ENCODE assay signal across 29 cellular contexts in genomic region chr12:6052940-6053329, GRCh38.
A peak's percentile ranks its signal among the peaks of the same experiment; 100 is the strongest.
DNase-seq lines count a peak whose midpoint lies in the region; ATAC-seq and TF ChIP-seq lines count a peak whose summit lies in the region.
"Had no signal": no experiment of that assay in that cellular context is flagged by ENCODE, and none has a peak within 500 bp of the region (broad histone marks: within the 10 kb centered on the region; RNA-seq: fewer than 3 reads in every experiment).

No MANE protein-coding gene starts in this region.

- H3K79me2 ChIP-seq in mammary epithelial cell (ENCODE audit: insufficient read depth, low read length) = no peaks in the 10 kb centered on the region

- 95% methylated on average over 4 of the region's 4 CpGs for WGBS in mammary epithelial cell (ENCODE audit: low coverage, missing lambda C conversion rate)

- BruUV-seq in mammary epithelial cell (replicated peaks; lab: Mats Ljungman, UMichigan) = no TSS peak

- DNase-seq in GM03348 (ENCODE audit: low spot score) (peak; percentile 51), amniotic epithelial cell (ENCODE audit: low read depth) (peak; percentile 75), fibroblast of the aortic adventitia (ENCODE audit: low read depth) (peak; percentile 39), upper lobe of right lung (no peak), mammary epithelial cell (no peak), cerebellum (ENCODE audit: low spot score) (no peak)
- DNase-seq: activated CD4-positive, alpha-beta T cell treated with anti-CD3 and anti-CD28 coated beads for 1 hour; activated CD8-positive, alpha-beta T cell treated with anti-CD3 and anti-CD28 coated beads, Interleukin-2, amount 10 ng/mL, durations not matched to agents 7 days and 5 days; activated naive CD4-positive, alpha-beta T cell; amniotic stem cell; CD4-positive, alpha-beta memory T cell; central memory CD4-positive, alpha-beta T cell; DMS153; GF-D8; immature natural killer cell; KG1; left ventricle myocardium superior; NCI-H146; NCI-H69; Peyer's patch; SJCRH30; stimulated activated CD4-positive, alpha-beta T cell treated with anti-CD3 and anti-CD28 coated beads, Interleukin-4, amount 100 ng/mL, for 1 hour; stimulated activated naive CD4-positive, alpha-beta T cell; testis had no signal

- in situ Hi-C loops in mammary epithelial cell (cut with MboI; ENCODE audit: low sequenced_read_pairs in 2 of 2) = no loop called here

- intact Hi-C loops in upper lobe of right lung (cut with DNase I) (no loop called here), mammary epithelial cell (cut with micrococcal nuclease) (no loop called here)

- no peak overlapping the region for H3K4me2 ChIP-seq in mammary epithelial cell (ENCODE audit: insufficient read depth, low read depth, low read length)

- H3K36me3 ChIP-seq in upper lobe of right lung (no peaks in the 10 kb centered on the region), mammary epithelial cell (ENCODE audit: insufficient read depth, low read length) (no peaks in the 10 kb centered on the region)
- H3K36me3 ChIP-seq: pancreas, Peyer's patch, SJCRH30 had no signal

- no peaks in the 10 kb centered on the region for H3K9me3 ChIP-seq in upper lobe of right lung
- H3K9me3 ChIP-seq in mammary epithelial cell (replicated peaks; ENCODE audit: insufficient read depth, low read length) = no peaks in the 10 kb centered on the region
- H3K9me3 ChIP-seq: pancreas, Peyer's patch, right atrium auricular region, SJCRH30, spleen, testis had no signal

- peak overlapping the region; percentile 11 for H3K27ac ChIP-seq in upper lobe of right lung
- no peak overlapping the region for H3K27ac ChIP-seq in mammary epithelial cell (ENCODE audit: insufficient read depth, low read depth, low read length)
- H3K27ac ChIP-seq: pancreas, Peyer's patch, right atrium auricular region, SJCRH30, testis had no signal

- no peak overlapping the region for H3K4me3 ChIP-seq in fibroblast of the aortic adventitia (ENCODE audit: low read depth, low read length)
- no peak overlapping the region for H3K4me3 ChIP-seq in upper lobe of right lung
- no peak overlapping the region for H3K4me3 ChIP-seq in mammary epithelial cell (replicated peaks in 1 of 3; ENCODE audit: insufficient read depth in 1 of 3, low read depth in 2 of 3, low read length in 3 of 3)
- H3K4me3 ChIP-seq: pancreas, Peyer's patch, right atrium auricular region, SJCRH30, spleen, testis had no signal

- dilution Hi-C loops in mammary epithelial cell (cut with HindIII; ENCODE audit: low sequenced_read_pairs) = no loop called here

- H4K20me1 ChIP-seq in mammary epithelial cell (ENCODE audit: insufficient read depth, low read length) = no peaks in the 10 kb centered on the region

- TF ChIP-seq CTCF in fibroblast of the aortic adventitia (IDR thresholded peaks at IDR 0.05; ENCODE audit: insufficient read depth, low read length) (no peak), upper lobe of right lung (IDR thresholded peaks at IDR 0.05) (no peak), mammary epithelial cell (conservative IDR thresholded peaks at IDR 0.05 in 1 of 2, IDR thresholded peaks at IDR 0.05 in 1 of 2; ENCODE audit: extremely low read depth in 1 of 2, insufficient read depth in 1 of 2, low read depth in 1 of 2, low read length in 2 of 2) (no peak)

- H3K4me1 ChIP-seq in upper lobe of right lung (peaks cover 8% of the 10 kb centered on the region), mammary epithelial cell (ENCODE audit: insufficient read depth, low read length) (peaks cover 4% of the 10 kb centered on the region)
- H3K4me1 ChIP-seq: pancreas, SJCRH30 had no signal

- CTCF ChIA-PET in mammary epithelial cell (lab: Charles Lee; ENCODE audit: low non-redundant PET) = no interaction called here

- no peak for ATAC-seq in upper lobe of right lung
- no peak for ATAC-seq in GM18868 (IDR thresholded peaks at IDR 0.05; ENCODE audit: unreplicated experiment)
- ATAC-seq: activated CD8-positive, alpha-beta T cell treated with anti-CD3 and anti-CD28 coated beads, Interleukin-2, amount 10 ng/mL, durations not matched to agents 7 days and 5 days; natural killer cell treated with Interleukin-12 subunit alpha and Interleukin-12 subunit beta and Interleukin-15 and Interleukin-18, amount 100 ng/mL, for 72 hours had no signal

- H3K27me3 ChIP-seq in upper lobe of right lung (no peaks in the 10 kb centered on the region), mammary epithelial cell (ENCODE audit: insufficient read depth, low read length) (peaks cover 4% of the 10 kb centered on the region)
- H3K27me3 ChIP-seq: pancreas, Peyer's patch, right atrium auricular region, SJCRH30, testis had no signal

- H3K9ac ChIP-seq in mammary epithelial cell (ENCODE audit: insufficient read depth, low read length) = no peak overlapping the region

- H2AFZ ChIP-seq in mammary epithelial cell (ENCODE audit: low read depth, low read length) = no peak overlapping the region

Comparison
In these comparisons a context has a peak if more than half of its experiments do, and no peak if none do; other contexts are left out.
1. DNase-seq: peak in GM03348 (single experiment), amniotic epithelial cell (single experiment) and fibroblast of the aortic adventitia (single experiment); none in upper lobe of right lung (single experiment), mammary epithelial cell (single experiment) and cerebellum (single experiment).